29 cellular contexts compared by ENCODE assay signal in genomic region chr6:125753937-125754259, GRCh38. TPM values are rescaled to one million over a fixed set of nuclear protein-coding genes. Genes with fewer than 3 reads are reported as not detected.
A peak's percentile ranks its signal among the peaks of the same experiment; 100 is the strongest.
DNase-seq lines count a peak whose midpoint lies in the region; ATAC-seq, FAIRE-seq and TF ChIP-seq lines count a peak whose summit lies in the region.
"Had no signal": no experiment of that assay in that cellular context is flagged by ENCODE, and none has a peak within 500 bp of the region (broad histone marks: within the 10 kb centered on the region; RNA-seq: fewer than 3 reads in every experiment).

No MANE protein-coding gene starts in this region.

- H3K36me3 ChIP-seq in left ventricle myocardium inferior (peaks cover 18% of the 10 kb centered on the region), Panc1 (ENCODE audit: control insufficient read depth, insufficient read depth, low read length) (no peaks in the 10 kb centered on the region), endodermal cell (ENCODE audit: control insufficient read depth, insufficient read depth, low read length) (no peaks in the 10 kb centered on the region), tibial artery (peaks cover 2 to 15% (median 12%) of the 10 kb centered on the region in 3 donors)
- H3K36me3 ChIP-seq: BE2C, SJSA1, transverse colon had no signal

- no peak for TF ChIP-seq POLR2A in GM12892 (IDR thresholded peaks at IDR 0.05; ENCODE audit: low read depth, low read length)

- no peaks in the 10 kb centered on the region for H3K9me3 Mint-ChIP-seq in endodermal cell
- H3K9me3 Mint-ChIP-seq: activated B cell treated with CpG ODN at 0.5 μM for 24 hours; activated naive CD8-positive, alpha-beta T cell treated with anti-CD3 and anti-CD28 coated beads, Interleukin-2, amount 10 ng/mL, durations not matched to agents 7 days and 5 days; immature natural killer cell; nephron progenitor cell had no signal

- H3K4me3 Mint-ChIP-seq in endodermal cell = no peak overlapping the region
- H3K4me3 Mint-ChIP-seq: activated B cell treated with CpG ODN at 0.5 μM for 24 hours; activated naive CD8-positive, alpha-beta T cell treated with anti-CD3 and anti-CD28 coated beads, Interleukin-2, amount 10 ng/mL, durations not matched to agents 7 days and 5 days; immature natural killer cell had no signal

- peaks cover 7% of the 10 kb centered on the region for H3K36me3 Mint-ChIP-seq in endodermal cell (ENCODE audit: low read depth)
- H3K36me3 Mint-ChIP-seq: activated naive CD8-positive, alpha-beta T cell treated with anti-CD3 and anti-CD28 coated beads, Interleukin-2, amount 10 ng/mL, durations not matched to agents 7 days and 5 days had no signal

- ATAC-seq in right cardiac atrium (no peak), Panc1 (no peak), GM18870 (IDR thresholded peaks at IDR 0.05; ENCODE audit: unreplicated experiment) (no peak)
- ATAC-seq: gastroesophageal sphincter, left cardiac atrium, sciatic nerve had no signal

- H3K27me3 Mint-ChIP-seq in endodermal cell (ENCODE audit: insufficient read depth) = peaks cover 11% of the 10 kb centered on the region

- no peak for FAIRE-seq in GM12892 (lab: Jason Lieb, UNC)
- FAIRE-seq: astrocyte had no signal

- peaks cover 26% of the 10 kb centered on the region for H3K4me1 Mint-ChIP-seq in endodermal cell

- DNase-seq in left ventricle myocardium inferior = no peak
- DNase-seq in right cardiac atrium = no peak
- DNase-seq in Panc1 (ENCODE audit: low read depth, low spot score) = no peak
- DNase-seq in endodermal cell = no peak
- DNase-seq in tibial artery = no peak
- DNase-seq in NCI-H187 treated with DMSO at 0.1 percent for 48 hours (lab: John Stamatoyannopoulos, UW) = no peak
- DNase-seq in GM12892 (ENCODE audit: insufficient read length) = no peak
- DNase-seq: activated B cell treated with CpG ODN at 0.5 μM for 24 hours; activated CD4-positive, alpha-beta T cell treated with anti-CD3 and anti-CD28 coated beads, Interleukin-2, amount 50 U/mL, for 1 hour; activated gamma-delta T cell treated with Interleukin-2 at 50 U/mL for 16 hours; activated naive CD8-positive, alpha-beta T cell treated with anti-CD3 and anti-CD28 coated beads, Interleukin-2, amount 10 ng/mL, durations not matched to agents 7 days and 5 days; activated T-cell treated with anti-CD3 and anti-CD28 coated beads, Interleukin-2, amount 50 U/mL, for 48 hours; BE2C; left cardiac atrium; NCI-H1436; nephron progenitor cell; stimulated activated CD4-positive, alpha-beta T cell treated with anti-CD3 and anti-CD28 coated beads, Interleukin-12 subunit alpha, Interleukin-12 subunit beta, amount 100 ng/mL, for 4 hours; stimulated activated CD4-positive, alpha-beta T cell treated with anti-CD3 and anti-CD28 coated beads, Interleukin-2, amount 100 ng/mL, for 48 hours; T1000; transverse colon had no signal

- intact Hi-C loops in left ventricle myocardium inferior (cut with micrococcal nuclease) (loop anchor here (5.0 kb wide), 1 partner anchor 442 kb away; no protein-coding TSS in a partner anchor), right cardiac atrium (cut with DNase I) (loop anchor here in 3 of 4 donors (5.0 kb wide), 1 partner anchor 442 kb away; no protein-coding TSS in a partner anchor), Panc1 (cut with micrococcal nuclease; ENCODE audit: unreplicated experiment) (loop anchor here (5.0 kb wide), 2 partner anchors 222 to 242 kb away; no protein-coding TSS in a partner anchor), tibial artery (cut with DNase I; ENCODE audit: low total_unique reads) (no loop called here)

- peak overlapping the region; percentile 79 for H3K4me3 ChIP-seq in left ventricle myocardium inferior
- no peak overlapping the region for H3K4me3 ChIP-seq in right cardiac atrium (ENCODE audit: low read length)
- H3K4me3 ChIP-seq in Panc1 (ENCODE audit: low read depth in 2 of 2, low read length in 2 of 2) = no peak overlapping the region
- no peak overlapping the region for H3K4me3 ChIP-seq in endodermal cell (ENCODE audit: low read length)
- peak overlapping the region; percentile 89 to 95 for H3K4me3 ChIP-seq in tibial artery
- H3K4me3 ChIP-seq: gastroesophageal sphincter, SJSA1, transverse colon had no signal

- BruUV-seq in Panc1 (replicated peaks; lab: Mats Ljungman, UMichigan) = no TSS peak

- no peak for TF ChIP-seq CTCF in left ventricle myocardium inferior (IDR thresholded peaks at IDR 0.05; ENCODE audit: borderline replicate concordance)
- TF ChIP-seq CTCF in Panc1 (IDR thresholded peaks at IDR 0.05) = peak; percentile 35; the same call in 1 of the 2 replicates
- peak; percentile 6 for TF ChIP-seq CTCF in endodermal cell (conservative IDR thresholded peaks at IDR 0.05)
- no peak for TF ChIP-seq CTCF in tibial artery (IDR thresholded peaks at IDR 0.05)

- in situ Hi-C loops in Panc1 (cut with HindIII; ENCODE audit: low pct_unique_long_range_greater_than_20kb, low sequenced_read_pairs) = no loop called here

- H3K27ac ChIP-seq in left ventricle myocardium inferior (replicated peaks) (peak overlapping the region; percentile 95), right cardiac atrium (ENCODE audit: low read length) (no peak overlapping the region), Panc1 (ENCODE audit: low read length) (no peak overlapping the region), endodermal cell (ENCODE audit: low read depth, low read length) (no peak overlapping the region), tibial artery (peak overlapping the region; percentile 99)
- H3K27ac ChIP-seq: gastroesophageal sphincter, parathyroid adenoma, SJSA1, transverse colon had no signal

- peaks cover 10% of the 10 kb centered on the region for H3K27me3 ChIP-seq in left ventricle myocardium inferior (ENCODE audit: low read depth)
- H3K27me3 ChIP-seq in right cardiac atrium (ENCODE audit: control insufficient read depth, insufficient read depth) = no peaks in the 10 kb centered on the region
- peaks cover 63% of the 10 kb centered on the region for H3K27me3 ChIP-seq in Panc1 (ENCODE audit: control insufficient read depth, insufficient read depth, low read length)
- peaks cover 24% of the 10 kb centered on the region for H3K27me3 ChIP-seq in endodermal cell (ENCODE audit: control insufficient read depth, insufficient read depth, low read length, poor library complexity, severe bottlenecking)
- no peaks in the 10 kb centered on the region for H3K27me3 ChIP-seq in tibial artery

- POLR2A ChIA-PET in Panc1 (lab: Charles Lee) = no interaction called here

- no peaks in the 10 kb centered on the region for H3K9me3 ChIP-seq in left ventricle myocardium inferior (replicated peaks)
- no peaks in the 10 kb centered on the region for H3K9me3 ChIP-seq in right cardiac atrium (ENCODE audit: control insufficient read depth, low read length)
- H3K9me3 ChIP-seq in Panc1 (ENCODE audit: control insufficient read depth, insufficient read depth, low read depth, low read length) = no peaks in the 10 kb centered on the region
- no peaks in the 10 kb centered on the region for H3K9me3 ChIP-seq in endodermal cell (ENCODE audit: control insufficient read depth, low read length)
- no peaks in the 10 kb centered on the region for H3K9me3 ChIP-seq in tibial artery
- H3K9me3 ChIP-seq: BE2C, gastroesophageal sphincter, SJSA1, transverse colon had no signal

- CTCF ChIA-PET in Panc1 (lab: Charles Lee) = interaction anchor here (1.0 to 1.2 kb wide), 2 partner anchors 441 to 442 kb away, joined by 4 to 6 read pairs; no protein-coding TSS in a partner anchor

- peaks cover 63% of the 10 kb centered on the region for H3K4me1 ChIP-seq in left ventricle myocardium inferior
- no peaks in the 10 kb centered on the region for H3K4me1 ChIP-seq in right cardiac atrium (ENCODE audit: control insufficient read depth, insufficient read depth, low read length)
- H3K4me1 ChIP-seq in Panc1 (ENCODE audit: control insufficient read depth, insufficient read depth, low read length) = peaks cover 15% of the 10 kb centered on the region; the same call in 1 of the 2 replicates
- H3K4me1 ChIP-seq in endodermal cell (ENCODE audit: control insufficient read depth, insufficient read depth, low read length) = no peaks in the 10 kb centered on the region
- H3K4me1 ChIP-seq in tibial artery = peaks cover 0 to 56% (median 21%) of the 10 kb centered on the region in 4 donors
- H3K4me1 ChIP-seq: BE2C had no signal

- H3K27ac Mint-ChIP-seq in endodermal cell = no peak overlapping the region
- H3K27ac Mint-ChIP-seq: activated B cell treated with CpG ODN at 0.5 μM for 24 hours; activated naive CD8-positive, alpha-beta T cell treated with anti-CD3 and anti-CD28 coated beads, Interleukin-2, amount 10 ng/mL, durations not matched to agents 7 days and 5 days; nephron progenitor cell had no signal

- no peak overlapping the region for H3K9ac ChIP-seq in endodermal cell (ENCODE audit: extremely low read depth, low read length, poor library complexity, severe bottlenecking)
- H3K9ac ChIP-seq: parathyroid adenoma had no signal

RNA-seq across cellular contexts. Expression of gene HEY2, which starts 4.5 kb away (rescaled TPM):
- total RNA-seq in left ventricle myocardium inferior (25.6 TPM), right cardiac atrium (1 to 10 TPM; 2.6 to 6.0 (median 3.7) TPM), Panc1 (2021; ENCODE audit: unreplicated experiment) (not detected), endodermal cell (1 to 10 TPM; 2.3 to 4.3 TPM)
- polyA plus RNA-seq in right cardiac atrium = 3.1 TPM
- not detected for polyA plus RNA-seq in Panc1 (2012; ENCODE audit: insufficient read length)
- polyA plus RNA-seq in endodermal cell (2013, experiment 1 of 2) = 2.2 TPM
- polyA plus RNA-seq in endodermal cell (2013, experiment 2 of 2) = 2.6 TPM
- polyA plus RNA-seq in GM12892 (2012; ENCODE audit: missing spikeins) = not detected
- total RNA-seq: activated B cell treated with CpG ODN at 0.5 μM for 24 hours, dermis blood vessel endothelial cell, G401 had no signal

RNA-seq across cellular contexts. Expression of gene NCOA7, which starts 36.9 kb away (rescaled TPM):
- total RNA-seq in left ventricle myocardium inferior (10.3 TPM), right cardiac atrium (10 to 100 TPM; 12.6 to 18.6 (median 17.0) TPM), Panc1 (2021; ENCODE audit: unreplicated experiment) (37.3 TPM), endodermal cell (10 to 100 TPM; 11.4 to 15.2 TPM)
- polyA plus RNA-seq in right cardiac atrium = 5.9 TPM
- 17.1 TPM for polyA plus RNA-seq in Panc1 (2012; ENCODE audit: insufficient read length)
- polyA plus RNA-seq in endodermal cell (2013, experiment 1 of 2) = 3.5 TPM
- 4.6 TPM for polyA plus RNA-seq in endodermal cell (2013, experiment 2 of 2)
- polyA plus RNA-seq in GM12892 (2012; ENCODE audit: missing spikeins) = 37.6 TPM

Comparison
In these comparisons a context has a peak if more than half of its experiments do, and no peak if none do; other contexts are left out.
1. H3K27ac ChIP-seq: peak in left ventricle myocardium inferior (single experiment) and tibial artery (2 of 2); none in right cardiac atrium (single experiment), Panc1 (single experiment) and endodermal cell (single experiment).
2. H3K4me3 ChIP-seq: peak in left ventricle myocardium inferior (single experiment) and tibial artery (2 of 2); none in right cardiac atrium (single experiment), Panc1 (0 of 2) and endodermal cell (single experiment).
3. CTCF ChIP-seq: peak in Panc1 (single experiment) and endodermal cell (single experiment); none in left ventricle myocardium inferior (single experiment) and tibial artery (0 of 2).